8 cellular contexts compared by ENCODE assay signal in genomic region chr10:128631801-128632241, GRCh38.
DNase-seq lines count a peak whose midpoint lies in the region; ATAC-seq and TF ChIP-seq lines count a peak whose summit lies in the region.

No MANE protein-coding gene starts in this region.

- intact Hi-C loops in mammary epithelial cell (cut with micrococcal nuclease): loop anchor here (1.0 to 5.0 kb wide), 2 partner anchors 28 to 1480 kb away; partner anchors contain the start of gene C10orf143

- DNase-seq in DND-41 (no peak), Kasumi-1 (lab: John Stamatoyannopoulos, UW) (peak; percentile 14 to 28), mammary epithelial cell (peak; percentile 20), HEK293T (ENCODE audit: extremely low spot score) (no peak), germinal center (ENCODE audit: low spot score) (no peak), HPDE6-E6E7 (ENCODE audit: extremely low spot score) (no peak)

- ATAC-seq in DND-41 (ENCODE audit: insufficient read depth, low read depth) (no peak), HG02981 (IDR thresholded peaks at IDR 0.05; ENCODE audit: unreplicated experiment) (no peak)

- H3K27ac Mint-ChIP-seq in nephron: peak overlapping the region; percentile 10 to 49 (median 46)

- H3K4me3 ChIP-seq in DND-41 (ENCODE audit: low read depth in 1 of 2, low read length in 2 of 2) (no peak overlapping the region), mammary epithelial cell (replicated peaks in 1 of 3; ENCODE audit: insufficient read depth in 1 of 3, low read depth in 2 of 3, low read length in 3 of 3) (no peak overlapping the region)

- no peak overlapping the region for H2AFZ ChIP-seq in DND-41 (ENCODE audit: low read depth, low read length)
- H2AFZ ChIP-seq in mammary epithelial cell (ENCODE audit: low read depth, low read length): peak overlapping the region; percentile 31

- BruUV-seq in mammary epithelial cell (replicated peaks; lab: Mats Ljungman, UMichigan): no TSS peak

- TF ChIP-seq CTCF in DND-41 (IDR thresholded peaks at IDR 0.05; ENCODE audit: borderline replicate concordance, extremely low read depth, low read length, poor library complexity, severe bottlenecking) (peak; percentile 73), mammary epithelial cell (conservative IDR thresholded peaks at IDR 0.05 in 1 of 2, IDR thresholded peaks at IDR 0.05 in 1 of 2; ENCODE audit: extremely low read depth in 1 of 2, insufficient read depth in 1 of 2, low read depth in 1 of 2, low read length in 2 of 2) (peak; percentile 54 to 61), nephron (IDR thresholded peaks at IDR 0.05; ENCODE audit: unreplicated experiment in 3 of 3) (peak; percentile 62 to 80 (median 70))

- no peak overlapping the region for H3K4me3 Mint-ChIP-seq in nephron

- peaks cover 16% of the 10 kb centered on the region for H3K27me3 Mint-ChIP-seq in nephron (ENCODE audit: low read depth)

- dilution Hi-C loops in mammary epithelial cell (cut with HindIII; ENCODE audit: low sequenced_read_pairs): no loop called here

- H3K4me2 ChIP-seq in DND-41 (ENCODE audit: insufficient read depth, low read length): no peak overlapping the region
- peak overlapping the region; percentile 56 for H3K4me2 ChIP-seq in mammary epithelial cell (ENCODE audit: insufficient read depth, low read depth, low read length)

- H3K36me3 ChIP-seq in DND-41 (ENCODE audit: insufficient read depth, low read length) (no peaks in the 10 kb centered on the region), mammary epithelial cell (ENCODE audit: insufficient read depth, low read length) (no peaks in the 10 kb centered on the region)

- H3K79me2 ChIP-seq in DND-41 (ENCODE audit: insufficient read depth, low read length) (no peaks in the 10 kb centered on the region), mammary epithelial cell (ENCODE audit: insufficient read depth, low read length) (no peaks in the 10 kb centered on the region)

- H3K27me3 ChIP-seq in DND-41 (ENCODE audit: insufficient read depth, low read length, poor library complexity) (peaks cover 3% of the 10 kb centered on the region), mammary epithelial cell (ENCODE audit: insufficient read depth, low read length) (no peaks in the 10 kb centered on the region)

- no peaks in the 10 kb centered on the region for H3K4me1 ChIP-seq in DND-41 (ENCODE audit: insufficient read depth, low read length)
- peaks cover 33% of the 10 kb centered on the region for H3K4me1 ChIP-seq in mammary epithelial cell (ENCODE audit: insufficient read depth, low read length)

- peaks cover 3% of the 10 kb centered on the region for H3K9me3 Mint-ChIP-seq in nephron

- H3K9me3 ChIP-seq in DND-41 (ENCODE audit: insufficient read depth, low read length, severe bottlenecking) (no peaks in the 10 kb centered on the region), mammary epithelial cell (replicated peaks; ENCODE audit: insufficient read depth, low read length) (no peaks in the 10 kb centered on the region)

- H3K9ac ChIP-seq in DND-41 (ENCODE audit: low read depth, low read length) (no peak overlapping the region), mammary epithelial cell (ENCODE audit: insufficient read depth, low read length) (peak overlapping the region; percentile 57)

- CTCF ChIA-PET in mammary epithelial cell (lab: Charles Lee; ENCODE audit: low non-redundant PET): interaction anchor here (0.6 kb wide), 1 partner anchor 74 kb away, joined by 6 read pairs; no protein-coding TSS in a partner anchor
- CTCF ChIA-PET in HEK293T (lab: Yijun Ruan, JAX): no interaction called here

- H3K27ac ChIP-seq in DND-41 (ENCODE audit: low read length) (no peak overlapping the region), mammary epithelial cell (ENCODE audit: insufficient read depth, low read depth, low read length) (peak overlapping the region; percentile 95)

- H4K20me1 ChIP-seq in DND-41 (ENCODE audit: insufficient read depth, low read length) (no peaks in the 10 kb centered on the region; the same call in 1 of the 2 replicates), mammary epithelial cell (ENCODE audit: insufficient read depth, low read length) (no peaks in the 10 kb centered on the region)

- in situ Hi-C loops in mammary epithelial cell (cut with MboI; ENCODE audit: low sequenced_read_pairs in 2 of 2): loop anchor here in 1 of 2 donors (25.0 kb wide), 1 partner anchor 1505 kb away; the partner anchor contains the start of gene GLRX3

- peaks cover 23% of the 10 kb centered on the region for H3K4me1 Mint-ChIP-seq in nephron

- POLR2A ChIA-PET in HEK293T (lab: Yijun Ruan, JAX): no interaction called here

- WGBS in mammary epithelial cell (ENCODE audit: low coverage, missing lambda C conversion rate): 71% methylated on average over 12 of the region's 12 CpGs

- H3K36me3 Mint-ChIP-seq in nephron (ENCODE audit: low read depth): no peaks in the 10 kb centered on the region

TF ChIP-seq in HEK293T, 16 proteins besides CTCF, POLR2A, EP300 and RAD21:
- no peak for TF ChIP-seq FOXA1 (IDR thresholded peaks at IDR 0.05)
- TF ChIP-seq TARDBP (IDR thresholded peaks at IDR 0.05): no peak
- TF ChIP-seq SP1 (IDR thresholded peaks at IDR 0.05): no peak
- no peak for TF ChIP-seq BHLHE40 (IDR thresholded peaks at IDR 0.05; ENCODE audit: borderline replicate concordance)
- no peak for TF ChIP-seq ARNT (IDR thresholded peaks at IDR 0.05)
- TF ChIP-seq SUZ12 (IDR thresholded peaks at IDR 0.05): no peak
- no peak for TF ChIP-seq ZNF384 (IDR thresholded peaks at IDR 0.05)
- no peak for TF ChIP-seq CTBP1 (IDR thresholded peaks at IDR 0.05; ENCODE audit: borderline replicate concordance)
- no peak for TF ChIP-seq LEF1 (IDR thresholded peaks at IDR 0.05; ENCODE audit: borderline replicate concordance)
- no peak for TF ChIP-seq FOXM1 (IDR thresholded peaks at IDR 0.05; ENCODE audit: borderline replicate concordance)
- no peak for TF ChIP-seq HDGF (IDR thresholded peaks at IDR 0.05; ENCODE audit: borderline replicate concordance)
- TF ChIP-seq ELF4 (IDR thresholded peaks at IDR 0.05): no peak
- TF ChIP-seq PKNOX1 (IDR thresholded peaks at IDR 0.05): no peak
- TF ChIP-seq NFRKB (IDR thresholded peaks at IDR 0.05): no peak
- no peak for TF ChIP-seq L3MBTL2 (conservative IDR thresholded peaks at IDR 0.05)
- no peak for TF ChIP-seq FOXK2 (IDR thresholded peaks at IDR 0.05)

Comparison
In these comparisons a context has a peak if more than half of its experiments do, and no peak if none do; other contexts are left out.
1. DNase-seq: peak in Kasumi-1 (2 of 2) and mammary epithelial cell (single experiment); none in DND-41 (single experiment), HEK293T (single experiment), germinal center (single experiment) and HPDE6-E6E7 (single experiment).
2. Peak in every context shown above with its lines, with median percentiles within 50 percentile points of each other: CTCF ChIP-seq.